8 cellular contexts compared by ENCODE assay signal in genomic region chr1:114153051-114153620, GRCh38. TPM values are rescaled to one million over a fixed set of nuclear protein-coding genes. Genes with fewer than 3 reads are reported as not detected.
DNase-seq lines count a peak whose midpoint lies in the region; ATAC-seq, FAIRE-seq and TF ChIP-seq lines count a peak whose summit lies in the region.

No MANE protein-coding gene starts in this region.

- peak overlapping the region; percentile 76 for H3K4me3 Mint-ChIP-seq in neural progenitor cell
- no peak overlapping the region for H3K4me3 Mint-ChIP-seq in activated T-helper 2 cell treated with anti-CD3 and anti-CD28 coated beads, Interferon-gamma antibody, Interleukin-2, Interleukin-4, amounts not matched to agents 10 μg/mL and 5 μg/mL and 100 μg/mL, durations not matched to agents 14 hours and 24 hours and 36 hours (ENCODE audit: low read depth)

- in situ Hi-C loops in HAP-1 (cut with MboI; ENCODE audit: low sequenced_read_pairs) = no loop called here

- H3K4me3 ChIP-seq in A549 (peak overlapping the region; percentile 53), HAP-1 (peak overlapping the region; percentile 38), neural progenitor cell (peak overlapping the region; percentile 97)
- peak overlapping the region; percentile 34 for H3K4me3 ChIP-seq in effector memory CD4-positive, alpha-beta T cell (ENCODE audit: insufficient read depth, low read depth, low read length, poor library complexity, severe bottlenecking)

- no peak for TF ChIP-seq RAD21 in A549 (conservative IDR thresholded peaks at IDR 0.05 in 1 of 2, IDR thresholded peaks at IDR 0.05 in 1 of 2)

- ATAC-seq in A549 (peak; percentile 33 to 53; a peak in 4 of 6 replicates), HG02885 (IDR thresholded peaks at IDR 0.05; ENCODE audit: poor library complexity, unreplicated experiment) (no peak), HG02884 (IDR thresholded peaks at IDR 0.05; ENCODE audit: unreplicated experiment) (no peak)

- no peaks in the 10 kb centered on the region for H3K36me3 Mint-ChIP-seq in neural progenitor cell
- no peaks in the 10 kb centered on the region for H3K36me3 Mint-ChIP-seq in activated T-helper 2 cell treated with anti-CD3 and anti-CD28 coated beads, Interferon-gamma antibody, Interleukin-2, Interleukin-4, amounts not matched to agents 10 μg/mL and 5 μg/mL and 100 μg/mL, durations not matched to agents 14 hours and 24 hours and 36 hours (ENCODE audit: low read depth)

- no peak for TF ChIP-seq POLR2A in A549 (IDR thresholded peaks at IDR 0.05; ENCODE audit: low read length)

- H3K4me1 ChIP-seq in A549 = 0 out of 3 replicates have a peak, but pooled peaks cover 11% of the 10 kb centered on the region
- H3K4me1 ChIP-seq in HAP-1 = no peaks in the 10 kb centered on the region
- H3K4me1 ChIP-seq in effector memory CD4-positive, alpha-beta T cell (ENCODE audit: control insufficient read depth, insufficient read depth, low read length, poor library complexity, severe bottlenecking) = peaks cover 20% of the 10 kb centered on the region
- H3K4me1 ChIP-seq in neural progenitor cell = peaks cover 48% of the 10 kb centered on the region

- WGBS in A549 (ENCODE audit: missing lambda C conversion rate) = 0% methylated on average over 20 of the region's 42 CpGs

- DNase-seq in A549 (ENCODE audit: low read depth in 1 of 2, low spot score in 1 of 2) (peak in 1 of 2 experiments; percentile 25), HAP-1 (ENCODE audit: low spot score in 2 of 2) (no peak), neural progenitor cell (ENCODE audit: low spot score) (no peak), DMS79 treated with DMSO at 0.1 percent for 48 hours (lab: John Stamatoyannopoulos, UW) (no peak)
- no peak for DNase-seq in effector memory CD4-positive, alpha-beta T cell
- DNase-seq in activated T-helper 2 cell treated with anti-CD3 and anti-CD28 coated beads, Interferon-gamma antibody, Interleukin-2, Interleukin-4, amounts not matched to agents 10 μg/mL and 5 μg/mL and 100 μg/mL, durations not matched to agents 14 hours and 24 hours and 36 hours (ENCODE audit: low spot score) = no peak

- no peak overlapping the region for H3K27ac Mint-ChIP-seq in neural progenitor cell
- no peak overlapping the region for H3K27ac Mint-ChIP-seq in activated T-helper 2 cell treated with anti-CD3 and anti-CD28 coated beads, Interferon-gamma antibody, Interleukin-2, Interleukin-4, amounts not matched to agents 10 μg/mL and 5 μg/mL and 100 μg/mL, durations not matched to agents 14 hours and 24 hours and 36 hours

- H3K27ac ChIP-seq in A549 = peak overlapping the region; percentile 53 to 82; a peak in 4 of 6 replicates
- H3K27ac ChIP-seq in effector memory CD4-positive, alpha-beta T cell (ENCODE audit: insufficient read depth, low read length, poor library complexity, severe bottlenecking) = no peak overlapping the region
- H3K27ac ChIP-seq in neural progenitor cell = no peak overlapping the region

- H3F3A ChIP-seq in neural progenitor cell (ENCODE audit: low read depth) = peaks cover 34% of the 10 kb centered on the region

- H3K36me3 ChIP-seq in HAP-1 (replicated peaks) (no peaks in the 10 kb centered on the region), neural progenitor cell (no peaks in the 10 kb centered on the region)
- H3K36me3 ChIP-seq in effector memory CD4-positive, alpha-beta T cell (ENCODE audit: control insufficient read depth, insufficient read depth, low read length) = no peaks in the 10 kb centered on the region

- POLR2A ChIA-PET in A549 (lab: Yijun Ruan, JAX) = no interaction called here

- peaks cover 46% of the 10 kb centered on the region for H3K79me2 ChIP-seq in neural progenitor cell (ENCODE audit: low read depth)

- CTCF ChIA-PET in A549 (lab: Yijun Ruan, JAX) = interaction anchor here (0.6 to 2.3 kb wide), 9 partner anchors 37 to 958 kb away, joined by 3 to 8 read pairs (median 3); partner anchors contain the start of gene OLFML3

- TF ChIP-seq CTCF in A549 (IDR thresholded peaks at IDR 0.05) (no peak), neural progenitor cell (IDR thresholded peaks at IDR 0.05) (no peak)

- intact Hi-C loops in activated T-helper 2 cell treated with anti-CD3 and anti-CD28 coated beads, Interferon-gamma antibody, Interleukin-2, Interleukin-4, amounts not matched to agents 10 μg/mL and 5 μg/mL and 100 μg/mL, durations not matched to agents 14 hours and 24 hours and 36 hours (cut with micrococcal nuclease) = no loop called here

- no peak overlapping the region for H3K9ac ChIP-seq in neural progenitor cell

- H2AFZ ChIP-seq in neural progenitor cell (replicated peaks) = peak overlapping the region; percentile 93

- H3K27me3 ChIP-seq in HAP-1 (ENCODE audit: low read depth) (peaks cover 25% of the 10 kb centered on the region), neural progenitor cell (peaks cover 27% of the 10 kb centered on the region)
- peaks cover 55% of the 10 kb centered on the region for H3K27me3 ChIP-seq in effector memory CD4-positive, alpha-beta T cell (replicated peaks; ENCODE audit: control insufficient read depth, insufficient read depth, low read length, poor library complexity, severe bottlenecking)

- peaks cover 25% of the 10 kb centered on the region for H3K4me1 Mint-ChIP-seq in neural progenitor cell
- peaks cover 5% of the 10 kb centered on the region for H3K4me1 Mint-ChIP-seq in activated T-helper 2 cell treated with anti-CD3 and anti-CD28 coated beads, Interferon-gamma antibody, Interleukin-2, Interleukin-4, amounts not matched to agents 10 μg/mL and 5 μg/mL and 100 μg/mL, durations not matched to agents 14 hours and 24 hours and 36 hours (ENCODE audit: low read depth)

- FAIRE-seq in A549 (lab: Jason Lieb, UNC) = no peak

- H4K20me1 ChIP-seq in neural progenitor cell (ENCODE audit: low read depth) = peaks cover 57% of the 10 kb centered on the region

- H3K4me2 ChIP-seq in A549 (peak overlapping the region; percentile 96), neural progenitor cell (peak overlapping the region; percentile 98)

- H3K9me3 ChIP-seq in A549 = no peaks in the 10 kb centered on the region
- no peaks in the 10 kb centered on the region for H3K9me3 ChIP-seq in HAP-1
- no peaks in the 10 kb centered on the region for H3K9me3 ChIP-seq in effector memory CD4-positive, alpha-beta T cell (ENCODE audit: control insufficient read depth, low read length)
- H3K9me3 ChIP-seq in neural progenitor cell (ENCODE audit: low read depth) = no peaks in the 10 kb centered on the region

- no peaks in the 10 kb centered on the region for H3K9me3 Mint-ChIP-seq in neural progenitor cell
- no peaks in the 10 kb centered on the region for H3K9me3 Mint-ChIP-seq in activated T-helper 2 cell treated with anti-CD3 and anti-CD28 coated beads, Interferon-gamma antibody, Interleukin-2, Interleukin-4, amounts not matched to agents 10 μg/mL and 5 μg/mL and 100 μg/mL, durations not matched to agents 14 hours and 24 hours and 36 hours

- no peak for TF ChIP-seq EP300 in A549 (IDR thresholded peaks at IDR 0.05)

- peaks cover 38% of the 10 kb centered on the region for H3K27me3 Mint-ChIP-seq in neural progenitor cell (ENCODE audit: insufficient read depth, low read depth)
- peaks cover 63% of the 10 kb centered on the region for H3K27me3 Mint-ChIP-seq in activated T-helper 2 cell treated with anti-CD3 and anti-CD28 coated beads, Interferon-gamma antibody, Interleukin-2, Interleukin-4, amounts not matched to agents 10 μg/mL and 5 μg/mL and 100 μg/mL, durations not matched to agents 14 hours and 24 hours and 36 hours (ENCODE audit: low read depth)

TF ChIP-seq in A549, 52 proteins besides CTCF, POLR2A, EP300 and RAD21:
- no peak for TF ChIP-seq ELK1 (IDR thresholded peaks at IDR 0.05; ENCODE audit: low read depth, low read length)
- no peak for TF ChIP-seq EHF (CRISPR knock-in tag; IDR thresholded peaks at IDR 0.05)
- no peak for TF ChIP-seq FOXS1 (CRISPR knock-in tag; IDR thresholded peaks at IDR 0.05)
- no peak for TF ChIP-seq NFE2L2 (conservative IDR thresholded peaks at IDR 0.05; ENCODE audit: low read length)
- TF ChIP-seq HOXB13 (CRISPR knock-in tag; IDR thresholded peaks at IDR 0.05; ENCODE audit: low read depth) = no peak
- no peak for TF ChIP-seq KDM5A (IDR thresholded peaks at IDR 0.05)
- no peak for TF ChIP-seq CHD4 (IDR thresholded peaks at IDR 0.05; ENCODE audit: borderline replicate concordance)
- TF ChIP-seq FOSL2 (IDR thresholded peaks at IDR 0.05) = no peak
- no peak for TF ChIP-seq FOSL2 (CRISPR knock-in tag; IDR thresholded peaks at IDR 0.05)
- no peak for TF ChIP-seq GATA3 (IDR thresholded peaks at IDR 0.05; ENCODE audit: borderline replicate concordance)

RNA-seq across cellular contexts. Expression of gene SYT6, which starts 0.5 kb away (rescaled TPM):
- polyA plus RNA-seq in A549 (2011; rRNA removed) (0.57 and 0.70 TPM in 2 replicates), A549 (2017; fragmentation: RNase III; extraction: RNeasy Plus Mini Kit Qiagen cat#74134 plus additional on column Dnase treatment) (0.49 to 1.1 TPM (median 0.60 TPM) in 3 replicates)
- 0.45 and 0.52 TPM in 2 replicates for polyA plus RNA-seq in A549 (2012; cell fraction: cytosol; rRNA removed)
- 0.46 and 0.83 TPM in 2 replicates for polyA plus RNA-seq in A549 (2012; cell fraction: nucleus; rRNA removed)
- 0.73 and 1.2 TPM in 2 replicates for polyA minus RNA-seq in A549 (2011; rRNA and poly(A)+ RNA removed)
- total RNA-seq in neural progenitor cell (ENCODE audit: low replicate concordance) = 8.1 and 13.6 TPM in 2 replicates
- total RNA-seq in activated T-helper 2 cell treated with anti-CD3 and anti-CD28 coated beads, Interferon-gamma antibody, Interleukin-2, Interleukin-4, amounts not matched to agents 10 μg/mL and 5 μg/mL and 100 μg/mL, durations not matched to agents 14 hours and 24 hours and 36 hours = not detected in 2 replicates

Comparison
In these comparisons a context has a peak if more than half of its experiments do, and no peak if none do; other contexts are left out.
1. ATAC-seq: peak in A549 (2 of 2); none in HG02885 (single experiment) and HG02884 (single experiment).
2. H3K27ac ChIP-seq: peak in A549 (2 of 2); none in effector memory CD4-positive, alpha-beta T cell (single experiment) and neural progenitor cell (single experiment).
3. H3K4me3 ChIP-seq: peak in every context shown above with its lines; median percentile 97 in neural progenitor cell; 53 in A549; 38 in HAP-1; 34 in effector memory CD4-positive, alpha-beta T cell.